ENCODE assay signal across 8 cellular contexts in the genomic region with DNA sequence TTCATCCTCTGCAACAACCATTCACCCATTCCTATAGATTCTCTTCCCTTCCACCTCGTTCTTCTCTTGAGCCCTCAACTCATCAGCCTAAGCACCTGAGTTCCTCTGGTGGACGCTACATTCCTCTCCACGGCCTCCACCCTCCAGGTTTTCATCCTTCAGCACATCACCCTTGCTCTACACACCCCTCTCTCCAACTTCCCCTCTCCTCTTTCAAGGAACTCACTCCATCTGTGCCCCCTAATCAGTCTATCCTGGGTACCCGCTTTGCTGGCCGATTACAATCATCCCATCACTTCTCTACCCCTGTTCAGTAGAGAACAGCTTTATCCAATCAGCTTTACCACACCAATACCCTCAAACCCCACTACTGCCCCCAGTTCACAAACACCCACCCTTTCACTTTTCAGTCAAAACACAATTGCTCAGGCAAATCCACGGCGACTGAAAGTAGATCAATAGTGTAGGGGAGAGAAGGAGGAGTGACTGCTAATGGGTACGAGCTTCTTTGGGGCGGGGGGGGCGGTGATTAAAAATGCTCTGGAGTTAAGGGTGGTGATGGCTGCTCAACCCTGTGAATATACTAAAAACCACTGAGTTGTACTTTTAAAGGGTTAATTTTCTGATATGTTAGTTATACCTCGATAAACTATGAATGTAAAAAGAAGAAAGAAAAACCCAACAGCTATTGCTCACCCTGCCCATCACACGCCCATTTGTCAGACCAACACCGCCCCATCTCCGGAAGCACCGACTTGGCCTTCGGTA. TPM values are rescaled to one million over a fixed set of nuclear protein-coding genes. Genes with fewer than 3 reads are reported as not detected.
DNase-seq lines count a peak whose midpoint lies in the region; ATAC-seq and TF ChIP-seq lines count a peak whose summit lies in the region.

No MANE protein-coding gene starts in this region.

- no peaks in the 10 kb centered on the region for H3K36me3 ChIP-seq in CD8-positive, alpha-beta memory T cell (ENCODE audit: insufficient read depth, low read length)
- H3K36me3 ChIP-seq in NT2/D1 (ENCODE audit: insufficient read depth, insufficient read length, low read length): no peaks in the 10 kb centered on the region

- H3K4me3 ChIP-seq in CD8-positive, alpha-beta memory T cell (ENCODE audit: low read length): peak overlapping the region; percentile 93
- H3K4me3 ChIP-seq in NT2/D1 (ENCODE audit: insufficient read length, low read depth) (peak overlapping the region; percentile 89), astrocyte of the spinal cord (ENCODE audit: low read depth, low read length) (peak overlapping the region; percentile 82)

- no peaks in the 10 kb centered on the region for H3K9me3 Mint-ChIP-seq in CD8-positive, alpha-beta memory T cell

- H3K9ac ChIP-seq in NT2/D1 (ENCODE audit: insufficient read length, low read depth): peak overlapping the region; percentile 90

- peak overlapping the region; percentile 75 for H3K27ac ChIP-seq in CD8-positive, alpha-beta memory T cell (ENCODE audit: low read depth, low read length)

- peak overlapping the region; percentile 85 to 96 (median 93) for H3K4me3 Mint-ChIP-seq in CD8-positive, alpha-beta memory T cell

- peak in 1 of 5 donors; percentile 1 for DNase-seq in CD8-positive, alpha-beta memory T cell
- DNase-seq in NT2/D1 (ENCODE audit: low read depth, low spot score): no peak
- DNase-seq in astrocyte of the spinal cord (ENCODE audit: low read depth, low spot score): peak; percentile 2
- peak; percentile 21 for DNase-seq in kidney glomerular epithelial cell (lab: John Stamatoyannopoulos, UW)
- peak; percentile 21 to 22 for DNase-seq in stimulated activated CD4-positive, alpha-beta T cell treated with anti-CD3 and anti-CD28 coated beads, Interleukin-4, amount 100 ng/mL, for 4 hours
- DNase-seq in NCI-H1930 (lab: John Stamatoyannopoulos, UW): no peak

- peaks cover 41 to 60% (median 56%) of the 10 kb centered on the region in 3 donors for H3K4me1 Mint-ChIP-seq in CD8-positive, alpha-beta memory T cell

- POLR2A ChIA-PET in CD8-positive, alpha-beta memory T cell (lab: Charles Lee): interaction anchor here (0.6 to 2.6 kb wide), 2 partner anchors 27 to 249 kb away, joined by 5 to 43 read pairs; partner anchors contain the start of gene C18orf32

- CTCF ChIA-PET in CD8-positive, alpha-beta memory T cell (lab: Charles Lee): interaction anchor here (1.1 to 2.2 kb wide), 4 partner anchors 9 to 28 kb away, joined by 3 to 9 read pairs (median 7); partner anchors contain the start of gene C18orf32

- in situ Hi-C loops in astrocyte of the spinal cord (cut with HindIII; ENCODE audit: low sequenced_read_pairs): no loop called here

- no peaks in the 10 kb centered on the region for H3K9me3 ChIP-seq in CD8-positive, alpha-beta memory T cell (ENCODE audit: low read length)
- no peaks in the 10 kb centered on the region for H3K9me3 ChIP-seq in NT2/D1 (ENCODE audit: insufficient read depth, low read length)

- H3K4me1 ChIP-seq in CD8-positive, alpha-beta memory T cell (ENCODE audit: insufficient read depth, low read length): peaks cover 29% of the 10 kb centered on the region
- H3K4me1 ChIP-seq in NT2/D1 (ENCODE audit: insufficient read depth, insufficient read length): peaks cover 3% of the 10 kb centered on the region

- TF ChIP-seq CTCF in astrocyte of the spinal cord (IDR thresholded peaks at IDR 0.05; ENCODE audit: low read depth, low read length): no peak

- no peaks in the 10 kb centered on the region for H3K27me3 ChIP-seq in CD8-positive, alpha-beta memory T cell (ENCODE audit: insufficient read depth, low read length, poor library complexity, severe bottlenecking)
- H3K27me3 ChIP-seq in NT2/D1 (ENCODE audit: insufficient read depth, insufficient read length): no peaks in the 10 kb centered on the region

- peak overlapping the region; percentile 18 to 90 (median 64) for H3K27ac Mint-ChIP-seq in CD8-positive, alpha-beta memory T cell

- peaks cover 0 to 1% of the 10 kb centered on the region in 2 donors for H3K27me3 Mint-ChIP-seq in CD8-positive, alpha-beta memory T cell

- H3K36me3 Mint-ChIP-seq in CD8-positive, alpha-beta memory T cell: peaks cover 2 to 5% (median 5%) of the 10 kb centered on the region in 3 donors

- ATAC-seq in GM21528 (IDR thresholded peaks at IDR 0.05; ENCODE audit: low FRiP score, unreplicated experiment) (peak; percentile 9), GM19455 (IDR thresholded peaks at IDR 0.05; ENCODE audit: unreplicated experiment) (no peak)

RNA-seq across cellular contexts. Expression of gene DYM, which starts 0.9 kb away (rescaled TPM):
- total RNA-seq in CD8-positive, alpha-beta memory T cell: 10 to 100 TPM; 71.6 to 76.8 TPM
- polyA plus RNA-seq in CD8-positive, alpha-beta memory T cell: 40.5 TPM

RNA-seq across cellular contexts. Expression of gene C18orf32, which starts 27.4 kb away (rescaled TPM):
- total RNA-seq in CD8-positive, alpha-beta memory T cell: 10 to 100 TPM; 23.4 to 25.4 TPM
- polyA plus RNA-seq in CD8-positive, alpha-beta memory T cell: 99.9 TPM

RNA-seq across cellular contexts. Expression of gene RPL17, which starts 32.7 kb away (rescaled TPM):
- total RNA-seq in CD8-positive, alpha-beta memory T cell: 1,000 to 10,000 TPM; 2,009 to 2,032 TPM
- 1,866 TPM for polyA plus RNA-seq in CD8-positive, alpha-beta memory T cell

Comparison
In these comparisons a context has a peak if more than half of its experiments do, and no peak if none do; other contexts are left out.
1. DNase-seq: peak in astrocyte of the spinal cord (single experiment), kidney glomerular epithelial cell (single experiment) and stimulated activated CD4-positive, alpha-beta T cell treated with anti-CD3 and anti-CD28 coated beads, Interleukin-4, amount 100 ng/mL, for 4 hours (2 of 2); none in NT2/D1 (single experiment) and NCI-H1930 (0 of 2).
2. Peak in every context shown above with its lines, with median percentiles within 50 percentile points of each other: H3K4me3 ChIP-seq.